9 cellular contexts compared by ENCODE assay signal in genomic region chr7:6640246-6640721, GRCh38. TPM values are rescaled to one million over a fixed set of nuclear protein-coding genes. Genes with fewer than 3 reads are reported as not detected.
A peak's percentile ranks its signal among the peaks of the same experiment; 100 is the strongest.
DNase-seq lines count a peak whose midpoint lies in the region; ATAC-seq and TF ChIP-seq lines count a peak whose summit lies in the region.
"Had no signal": no experiment of that assay in that cellular context is flagged by ENCODE, and none has a peak within 500 bp of the region (broad histone marks: within the 10 kb centered on the region; RNA-seq: fewer than 3 reads in every experiment).

No MANE protein-coding gene starts in this region.

- H3K9me3 Mint-ChIP-seq in activated CD4-positive, alpha-beta memory T cell treated with anti-CD3 and anti-CD28 coated beads for 36 hours = no peaks in the 10 kb centered on the region
- no peaks in the 10 kb centered on the region for H3K9me3 Mint-ChIP-seq in activated CD4-positive, alpha-beta memory T cell treated with anti-CD3 and anti-CD28 coated beads, Interleukin-2, amount 10 ng/mL, durations not matched to agents 7 days and 5 days
- peaks cover 2 to 4% of the 10 kb centered on the region in 2 donors for H3K9me3 Mint-ChIP-seq in stimulated activated naive B cell treated with anti-CD40 and anti-IgM and Interleukin-4, amounts not matched to agents 10 μg/mL and 1 μg/mL and 100 μg/mL, for 72 hours

- no peak for TF ChIP-seq POLR2A in stomach (IDR thresholded peaks at IDR 0.05)

- peaks cover 30% of the 10 kb centered on the region for H3K4me1 Mint-ChIP-seq in activated CD4-positive, alpha-beta memory T cell treated with anti-CD3 and anti-CD28 coated beads for 36 hours (ENCODE audit: low read depth)
- peaks cover 28% of the 10 kb centered on the region for H3K4me1 Mint-ChIP-seq in activated CD4-positive, alpha-beta memory T cell treated with anti-CD3 and anti-CD28 coated beads, Interleukin-2, amount 10 ng/mL, durations not matched to agents 7 days and 5 days
- peaks cover 24 to 49% of the 10 kb centered on the region in 2 donors for H3K4me1 Mint-ChIP-seq in stimulated activated naive B cell treated with anti-CD40 and anti-IgM and Interleukin-4, amounts not matched to agents 10 μg/mL and 1 μg/mL and 100 μg/mL, for 72 hours

- peaks cover 21% of the 10 kb centered on the region for H3K36me3 Mint-ChIP-seq in activated CD4-positive, alpha-beta memory T cell treated with anti-CD3 and anti-CD28 coated beads for 36 hours
- H3K36me3 Mint-ChIP-seq in activated CD4-positive, alpha-beta memory T cell treated with anti-CD3 and anti-CD28 coated beads, Interleukin-2, amount 10 ng/mL, durations not matched to agents 7 days and 5 days (ENCODE audit: low read depth) = peaks cover 52% of the 10 kb centered on the region
- H3K36me3 Mint-ChIP-seq in stimulated activated naive B cell treated with anti-CD40 and anti-IgM and Interleukin-4, amounts not matched to agents 10 μg/mL and 1 μg/mL and 100 μg/mL, for 72 hours = peaks cover 59 to 64% of the 10 kb centered on the region in 2 donors

- peak; percentile 60 for DNase-seq in activated CD4-positive, alpha-beta memory T cell treated with anti-CD3 and anti-CD28 coated beads for 36 hours
- no peak for DNase-seq in activated CD4-positive, alpha-beta memory T cell treated with anti-CD3 and anti-CD28 coated beads, Interleukin-2, amount 10 ng/mL, durations not matched to agents 7 days and 5 days
- peak; percentile 23 for DNase-seq in activated T-cell treated with anti-CD3 and anti-CD28 coated beads for 4 hours
- peak in 1 of 2 donors; percentile 32 for DNase-seq in heart right ventricle
- no peak for DNase-seq in stimulated activated naive B cell treated with anti-CD40 and anti-IgM and Interleukin-4, amounts not matched to agents 10 μg/mL and 1 μg/mL and 100 μg/mL, for 72 hours
- no peak for DNase-seq in AG08396 (ENCODE audit: low spot score)
- DNase-seq in globus pallidus (ENCODE audit: low spot score) = no peak
- no peak for DNase-seq in stomach

- 61 to 64% methylated on average over 11 of the region's 11 CpGs for WGBS in heart right ventricle, 2 donors
- 69 to 77% (median 72%) methylated on average over 11 of the region's 11 CpGs for WGBS in stomach, 5 donors

- H3K27ac ChIP-seq in heart right ventricle (no peak overlapping the region), stomach (no peak overlapping the region)
- H3K27ac ChIP-seq: cardiac muscle cell had no signal

- peak overlapping the region; percentile 77 for H3K27ac Mint-ChIP-seq in activated CD4-positive, alpha-beta memory T cell treated with anti-CD3 and anti-CD28 coated beads for 36 hours
- no peak overlapping the region for H3K27ac Mint-ChIP-seq in activated CD4-positive, alpha-beta memory T cell treated with anti-CD3 and anti-CD28 coated beads, Interleukin-2, amount 10 ng/mL, durations not matched to agents 7 days and 5 days
- peak overlapping the region; percentile 47 for H3K27ac Mint-ChIP-seq in stimulated activated naive B cell treated with anti-CD40 and anti-IgM and Interleukin-4, amounts not matched to agents 10 μg/mL and 1 μg/mL and 100 μg/mL, for 72 hours

- peaks cover 0 to 64% (median 13%) of the 10 kb centered on the region in 9 donors for H3K36me3 ChIP-seq in heart right ventricle
- peaks cover 38 to 58% (median 56%) of the 10 kb centered on the region in 4 donors for H3K36me3 ChIP-seq in stomach

- TF ChIP-seq CTCF in heart right ventricle (IDR thresholded peaks at IDR 0.05) = no peak
- TF ChIP-seq CTCF in stomach (IDR thresholded peaks at IDR 0.05) = no peak

- H3K27me3 Mint-ChIP-seq in activated CD4-positive, alpha-beta memory T cell treated with anti-CD3 and anti-CD28 coated beads for 36 hours = no peaks in the 10 kb centered on the region
- no peaks in the 10 kb centered on the region for H3K27me3 Mint-ChIP-seq in activated CD4-positive, alpha-beta memory T cell treated with anti-CD3 and anti-CD28 coated beads, Interleukin-2, amount 10 ng/mL, durations not matched to agents 7 days and 5 days
- H3K27me3 Mint-ChIP-seq in stimulated activated naive B cell treated with anti-CD40 and anti-IgM and Interleukin-4, amounts not matched to agents 10 μg/mL and 1 μg/mL and 100 μg/mL, for 72 hours = no peaks in the 10 kb centered on the region

- no peak for TF ChIP-seq EP300 in stomach (IDR thresholded peaks at IDR 0.05)

- no peak overlapping the region for H3K4me3 ChIP-seq in heart right ventricle
- H3K4me3 ChIP-seq in stomach = no peak overlapping the region
- H3K4me3 ChIP-seq: cardiac muscle cell had no signal

- H3K9me3 ChIP-seq in heart right ventricle (no peaks in the 10 kb centered on the region), stomach (no peaks in the 10 kb centered on the region)

- H3K4me1 ChIP-seq in heart right ventricle = peaks cover 4 to 36% (median 21%) of the 10 kb centered on the region in 9 donors
- H3K4me1 ChIP-seq in stomach = peaks cover 16 to 42% (median 30%) of the 10 kb centered on the region in 4 donors

- no peak overlapping the region for H3K4me3 Mint-ChIP-seq in activated CD4-positive, alpha-beta memory T cell treated with anti-CD3 and anti-CD28 coated beads for 36 hours
- H3K4me3 Mint-ChIP-seq in activated CD4-positive, alpha-beta memory T cell treated with anti-CD3 and anti-CD28 coated beads, Interleukin-2, amount 10 ng/mL, durations not matched to agents 7 days and 5 days = no peak overlapping the region
- no peak overlapping the region for H3K4me3 Mint-ChIP-seq in stimulated activated naive B cell treated with anti-CD40 and anti-IgM and Interleukin-4, amounts not matched to agents 10 μg/mL and 1 μg/mL and 100 μg/mL, for 72 hours

- CTCF ChIA-PET in activated CD4-positive, alpha-beta memory T cell treated with anti-CD3 and anti-CD28 coated beads for 36 hours (lab: Charles Lee) = no interaction called here
- CTCF ChIA-PET in activated CD4-positive, alpha-beta memory T cell treated with anti-CD3 and anti-CD28 coated beads, Interleukin-2, amount 10 ng/mL, durations not matched to agents 7 days and 5 days (lab: Charles Lee) = interaction anchor here (0.6 kb wide), 1 partner anchor 193 kb away, joined by 4 read pairs; the partner anchor contains the start of gene DAGLB

- POLR2A ChIA-PET in activated CD4-positive, alpha-beta memory T cell treated with anti-CD3 and anti-CD28 coated beads for 36 hours (lab: Charles Lee) = no interaction called here
- POLR2A ChIA-PET in activated CD4-positive, alpha-beta memory T cell treated with anti-CD3 and anti-CD28 coated beads, Interleukin-2, amount 10 ng/mL, durations not matched to agents 7 days and 5 days (lab: Charles Lee) = no interaction called here

- H3K27me3 ChIP-seq in heart right ventricle (no peaks in the 10 kb centered on the region), stomach (no peaks in the 10 kb centered on the region)
- H3K27me3 ChIP-seq: cardiac muscle cell had no signal

- peak in 6 of 8 donors; percentile 8 to 42 (median 28) for ATAC-seq in heart right ventricle
- peak in 1 of 2 donors; percentile 5 for ATAC-seq in stimulated activated naive B cell treated with anti-CD40 and anti-IgM and Interleukin-4, amounts not matched to agents 10 μg/mL and 1 μg/mL and 100 μg/mL, for 72 hours (replicated peaks)

- intact Hi-C loops in activated CD4-positive, alpha-beta memory T cell treated with anti-CD3 and anti-CD28 coated beads for 36 hours (cut with micrococcal nuclease) = no loop called here
- intact Hi-C loops in heart right ventricle (cut with DNase I) (no loop called here), stomach (cut with DNase I; ENCODE audit: low total_unique reads) (no loop called here)

RNA-seq across cellular contexts. Expression of gene ZNF316, which starts 3.2 kb away (rescaled TPM):
- 10 to 100 TPM; 19.7 to 21.7 TPM for total RNA-seq in activated CD4-positive, alpha-beta memory T cell treated with anti-CD3 and anti-CD28 coated beads for 36 hours
- total RNA-seq in activated CD4-positive, alpha-beta memory T cell treated with anti-CD3 and anti-CD28 coated beads, Interleukin-2, amount 10 ng/mL, durations not matched to agents 7 days and 5 days = 10 to 100 TPM; 23.4 to 26.1 TPM
- total RNA-seq in heart right ventricle (10 to 100 TPM in 8 of 10 donors, 1 to 10 TPM in 2; 9.8 to 20.1 (median 14.0) TPM), stomach (10 to 100 TPM; 13.4 to 62.6 (median 30.0) TPM)
- polyA plus RNA-seq in heart right ventricle (10 to 100 TPM in 1 of 2 donors, 1 to 10 TPM in 1; 7.6 to 20.8 TPM), stomach (10 to 100 TPM in 2 of 3 donors, 1 to 10 TPM in 1; 7.2 to 13.0 (median 10.8) TPM)

RNA-seq across cellular contexts. Expression of gene ZNF853, which starts 24.9 kb away (rescaled TPM):
- 1 to 10 TPM in 1 of 2 experiments, under 1 TPM in 1; 0.99 to 1.2 TPM for total RNA-seq in activated CD4-positive, alpha-beta memory T cell treated with anti-CD3 and anti-CD28 coated beads for 36 hours
- under 1 TPM; 0.18 to 0.23 TPM for total RNA-seq in activated CD4-positive, alpha-beta memory T cell treated with anti-CD3 and anti-CD28 coated beads, Interleukin-2, amount 10 ng/mL, durations not matched to agents 7 days and 5 days
- total RNA-seq in heart right ventricle (10 to 100 TPM in 8 of 10 donors, 1 to 10 TPM in 2; 8.8 to 16.3 (median 13.9) TPM), stomach (10 to 100 TPM in 2 of 5 donors, 1 to 10 TPM in 3; 3.8 to 30.9 (median 8.6) TPM)
- polyA plus RNA-seq in heart right ventricle (1 to 10 TPM; 1.2 to 3.5 TPM), stomach (1 to 10 TPM; 1.6 to 2.6 (median 2.0) TPM)

RNA-seq across cellular contexts. Expression of gene INTS15, which starts 50.5 kb away (rescaled TPM):
- 10 to 100 TPM; 25.9 to 27.5 TPM for total RNA-seq in activated CD4-positive, alpha-beta memory T cell treated with anti-CD3 and anti-CD28 coated beads for 36 hours
- total RNA-seq in activated CD4-positive, alpha-beta memory T cell treated with anti-CD3 and anti-CD28 coated beads, Interleukin-2, amount 10 ng/mL, durations not matched to agents 7 days and 5 days = 10 to 100 TPM; 30.0 to 31.6 TPM
- total RNA-seq in heart right ventricle = 10 to 100 TPM in 9 of 10 donors, 1 to 10 TPM in 1; 9.8 to 22.0 (median 13.5) TPM
- 10 to 100 TPM; 10.2 to 12.7 TPM for polyA plus RNA-seq in heart right ventricle
- 100 to 1,000 TPM in 1 of 5 donors, 10 to 100 TPM in 4; 12.7 to 203 (median 40.3) TPM for total RNA-seq in stomach
- polyA plus RNA-seq in stomach = 10 to 100 TPM in 2 of 3 donors, 1 to 10 TPM in 1; 9.3 to 11.5 (median 10.7) TPM

Comparison
In these comparisons a context has a peak if more than half of its experiments do, and no peak if none do; other contexts are left out.
1. DNase-seq: peak in activated CD4-positive, alpha-beta memory T cell treated with anti-CD3 and anti-CD28 coated beads for 36 hours (single experiment) and activated T-cell treated with anti-CD3 and anti-CD28 coated beads for 4 hours (single experiment); none in activated CD4-positive, alpha-beta memory T cell treated with anti-CD3 and anti-CD28 coated beads, Interleukin-2, amount 10 ng/mL, durations not matched to agents 7 days and 5 days (single experiment), stimulated activated naive B cell treated with anti-CD40 and anti-IgM and Interleukin-4, amounts not matched to agents 10 μg/mL and 1 μg/mL and 100 μg/mL, for 72 hours (single experiment), AG08396 (single experiment), globus pallidus (single experiment) and stomach (single experiment).